Comparison of ENCODE assay signal across 25 cellular contexts in the genomic region with DNA sequence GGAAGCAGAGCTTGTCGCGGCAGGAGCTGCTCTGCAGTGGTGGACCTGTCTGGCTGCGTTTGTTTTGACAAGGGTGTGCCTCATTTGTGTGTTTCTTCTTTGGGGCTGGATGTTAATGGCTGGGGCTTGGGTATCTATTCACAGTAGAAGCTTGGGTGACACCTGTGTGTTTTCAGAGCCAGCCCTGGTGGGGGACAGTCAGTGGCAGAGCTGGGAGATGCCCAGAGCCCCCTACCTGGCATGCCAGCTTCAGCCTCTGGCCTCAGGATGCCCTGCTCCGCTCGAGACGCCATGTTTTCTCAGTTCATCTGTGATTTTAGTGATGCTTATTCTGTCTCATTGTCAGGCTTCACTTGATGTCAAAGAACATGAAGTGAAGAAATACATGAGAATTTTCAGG. TPM values are rescaled to one million over a fixed set of nuclear protein-coding genes. Genes with fewer than 3 reads are reported as not detected.
A peak's percentile ranks its signal among the peaks of the same experiment; 100 is the strongest.
DNase-seq lines count a peak whose midpoint lies in the region; ATAC-seq and TF ChIP-seq lines count a peak whose summit lies in the region.
"Had no signal": no experiment of that assay in that cellular context is flagged by ENCODE, and none has a peak within 500 bp of the region (broad histone marks: within the 10 kb centered on the region; RNA-seq: fewer than 3 reads in every experiment).

No MANE protein-coding gene starts in this region.

- intact Hi-C loops in CD4-positive, alpha-beta T cell (cut with DNase I, micrococcal nuclease), result no loop called here

- peaks cover 5% of the 10 kb centered on the region for H3K9me3 Mint-ChIP-seq in T-helper 2 cell treated with Interferon-gamma antibody and Interleukin-4, amounts not matched to agents 5 μg/mL and 100 μg/mL, for 36 hours
- no peaks in the 10 kb centered on the region for H3K9me3 Mint-ChIP-seq in CD4-positive, alpha-beta T cell
- no peaks in the 10 kb centered on the region for H3K9me3 Mint-ChIP-seq in activated T-helper 17 cell treated with anti-CD3 and anti-CD28 coated beads, Interleukin-2, amount 50 U/mL, for 72 hours
- H3K9me3 Mint-ChIP-seq in endothelial cell (ENCODE audit: unreplicated experiment), result no peaks in the 10 kb centered on the region
- no peaks in the 10 kb centered on the region for H3K9me3 Mint-ChIP-seq in stimulated activated memory B cell treated with anti-CD40 and anti-IgM and Interleukin-4, amounts not matched to agents 10 μg/mL and 1 μg/mL and 100 μg/mL, for 72 hours
- H3K9me3 Mint-ChIP-seq: stimulated activated effector memory CD8-positive, alpha-beta T cell treated with anti-CD3 and anti-CD28 coated beads, Interleukin-12 subunit alpha, Interleukin-12 subunit beta, amount 100 ng/mL, for 72 hours had no signal

- H3K27ac ChIP-seq in CD4-positive, alpha-beta T cell (ENCODE audit: low read depth, low read length), result no peak overlapping the region
- H3K27ac ChIP-seq: 22Rv1, coronary artery, neutrophil, right lobe of liver, SJCRH30 had no signal

- peaks cover 16% of the 10 kb centered on the region for H3K36me3 Mint-ChIP-seq in T-helper 2 cell treated with Interferon-gamma antibody and Interleukin-4, amounts not matched to agents 5 μg/mL and 100 μg/mL, for 36 hours (ENCODE audit: low read depth)
- H3K36me3 Mint-ChIP-seq in CD4-positive, alpha-beta T cell (ENCODE audit: low read depth), result peaks cover 1% of the 10 kb centered on the region
- peaks cover 33% of the 10 kb centered on the region for H3K36me3 Mint-ChIP-seq in activated T-helper 17 cell treated with anti-CD3 and anti-CD28 coated beads, Interleukin-2, amount 50 U/mL, for 72 hours (ENCODE audit: low read depth)
- H3K36me3 Mint-ChIP-seq in endothelial cell (ENCODE audit: low read depth, unreplicated experiment), result peaks cover 20% of the 10 kb centered on the region
- no peaks in the 10 kb centered on the region for H3K36me3 Mint-ChIP-seq in stimulated activated memory B cell treated with anti-CD40 and anti-IgM and Interleukin-4, amounts not matched to agents 10 μg/mL and 1 μg/mL and 100 μg/mL, for 72 hours

- peak overlapping the region; percentile 32 for H3K27ac Mint-ChIP-seq in T-helper 2 cell treated with Interferon-gamma antibody and Interleukin-4, amounts not matched to agents 5 μg/mL and 100 μg/mL, for 36 hours
- peak overlapping the region; percentile 90 for H3K27ac Mint-ChIP-seq in CD4-positive, alpha-beta T cell
- H3K27ac Mint-ChIP-seq in activated T-helper 17 cell treated with anti-CD3 and anti-CD28 coated beads, Interleukin-2, amount 50 U/mL, for 72 hours, result peak overlapping the region; percentile 86
- peak overlapping the region; percentile 78 for H3K27ac Mint-ChIP-seq in endothelial cell (ENCODE audit: unreplicated experiment)
- no peak overlapping the region for H3K27ac Mint-ChIP-seq in stimulated activated memory B cell treated with anti-CD40 and anti-IgM and Interleukin-4, amounts not matched to agents 10 μg/mL and 1 μg/mL and 100 μg/mL, for 72 hours
- H3K27ac Mint-ChIP-seq: GM23338; progenitor cell of endocrine pancreas; stimulated activated effector memory CD8-positive, alpha-beta T cell treated with anti-CD3 and anti-CD28 coated beads, Interleukin-12 subunit alpha, Interleukin-12 subunit beta, amount 100 ng/mL, for 72 hours had no signal

- peaks cover 61% of the 10 kb centered on the region for H3K4me1 Mint-ChIP-seq in T-helper 2 cell treated with Interferon-gamma antibody and Interleukin-4, amounts not matched to agents 5 μg/mL and 100 μg/mL, for 36 hours (ENCODE audit: low read depth)
- H3K4me1 Mint-ChIP-seq in CD4-positive, alpha-beta T cell (ENCODE audit: low read depth), result peaks cover 80% of the 10 kb centered on the region
- H3K4me1 Mint-ChIP-seq in activated T-helper 17 cell treated with anti-CD3 and anti-CD28 coated beads, Interleukin-2, amount 50 U/mL, for 72 hours, result peaks cover 58% of the 10 kb centered on the region
- peaks cover 37% of the 10 kb centered on the region for H3K4me1 Mint-ChIP-seq in endothelial cell (ENCODE audit: unreplicated experiment)
- H3K4me1 Mint-ChIP-seq in stimulated activated memory B cell treated with anti-CD40 and anti-IgM and Interleukin-4, amounts not matched to agents 10 μg/mL and 1 μg/mL and 100 μg/mL, for 72 hours, result peaks cover 15% of the 10 kb centered on the region

- CTCF ChIA-PET in CD4-positive, alpha-beta T cell (lab: Charles Lee), result interaction anchor here (1.8 kb wide), 1 partner anchor 12 kb away, joined by 7 read pairs; no protein-coding TSS in a partner anchor

- no peak for DNase-seq in T-helper 2 cell treated with Interferon-gamma antibody and Interleukin-4, amounts not matched to agents 5 μg/mL and 100 μg/mL, for 36 hours (ENCODE audit: low spot score)
- DNase-seq in T-helper 2 cell, result no peak
- peak in 1 of 10 experiments; percentile 28 for DNase-seq in CD4-positive, alpha-beta T cell
- no peak for DNase-seq in endothelial cell (ENCODE audit: low spot score)
- DNase-seq: activated CD4-positive, CD25-positive, alpha-beta regulatory T cell treated with anti-CD3 and anti-CD28 coated beads, Interleukin-2, amount 50 U/mL, for 72 hours; activated gamma-delta T cell treated with Interleukin-2 at 50 U/mL for 16 hours; EL; Karpas-422; NCI-H1436; NCI-H2081 treated with DMSO at 0.1 percent for 48 hours; NCI-H774; right lobe of liver; SJCRH30; stimulated activated CD4-positive, alpha-beta T cell treated with anti-CD3 and anti-CD28 coated beads, Interleukin-4, amount 100 ng/mL, for 24 hours had no signal

- POLR2A ChIA-PET in CD4-positive, alpha-beta T cell (lab: Charles Lee), result interaction anchor here (1.1 kb wide), 1 partner anchor 95 kb away, joined by 3 read pairs; no protein-coding TSS in a partner anchor

- H3K27me3 Mint-ChIP-seq in T-helper 2 cell treated with Interferon-gamma antibody and Interleukin-4, amounts not matched to agents 5 μg/mL and 100 μg/mL, for 36 hours (ENCODE audit: low read depth), result no peaks in the 10 kb centered on the region
- no peaks in the 10 kb centered on the region for H3K27me3 Mint-ChIP-seq in CD4-positive, alpha-beta T cell
- H3K27me3 Mint-ChIP-seq in activated T-helper 17 cell treated with anti-CD3 and anti-CD28 coated beads, Interleukin-2, amount 50 U/mL, for 72 hours, result no peaks in the 10 kb centered on the region
- H3K27me3 Mint-ChIP-seq in endothelial cell (ENCODE audit: unreplicated experiment), result peaks cover 2% of the 10 kb centered on the region
- H3K27me3 Mint-ChIP-seq in stimulated activated memory B cell treated with anti-CD40 and anti-IgM and Interleukin-4, amounts not matched to agents 10 μg/mL and 1 μg/mL and 100 μg/mL, for 72 hours, result peaks cover 26% of the 10 kb centered on the region
- H3K27me3 Mint-ChIP-seq: progenitor cell of endocrine pancreas had no signal

- no peaks in the 10 kb centered on the region for H3K27me3 ChIP-seq in CD4-positive, alpha-beta T cell (ENCODE audit: control insufficient read depth, insufficient read depth, low read length)
- H3K27me3 ChIP-seq: neutrophil, right lobe of liver, SJCRH30 had no signal

- no peaks in the 10 kb centered on the region for H3K9me3 ChIP-seq in CD4-positive, alpha-beta T cell (ENCODE audit: control insufficient read depth, low read length)
- H3K9me3 ChIP-seq: neutrophil, right lobe of liver, SJCRH30 had no signal

- TF ChIP-seq CTCF in CD4-positive, alpha-beta T cell (IDR thresholded peaks at IDR 0.05), result no peak
- no peak for TF ChIP-seq CTCF in endothelial cell (IDR thresholded peaks at IDR 0.05; ENCODE audit: unreplicated experiment)

- peak overlapping the region; percentile 70 for H3K4me3 Mint-ChIP-seq in T-helper 2 cell treated with Interferon-gamma antibody and Interleukin-4, amounts not matched to agents 5 μg/mL and 100 μg/mL, for 36 hours
- peak overlapping the region; percentile 81 for H3K4me3 Mint-ChIP-seq in CD4-positive, alpha-beta T cell
- H3K4me3 Mint-ChIP-seq in activated T-helper 17 cell treated with anti-CD3 and anti-CD28 coated beads, Interleukin-2, amount 50 U/mL, for 72 hours, result peak overlapping the region; percentile 91
- H3K4me3 Mint-ChIP-seq in endothelial cell (ENCODE audit: unreplicated experiment), result no peak overlapping the region
- no peak overlapping the region for H3K4me3 Mint-ChIP-seq in stimulated activated memory B cell treated with anti-CD40 and anti-IgM and Interleukin-4, amounts not matched to agents 10 μg/mL and 1 μg/mL and 100 μg/mL, for 72 hours
- H3K4me3 Mint-ChIP-seq: GM23338 had no signal

- ATAC-seq in CD4-positive, alpha-beta T cell (ENCODE audit: poor library complexity), result no peak
- ATAC-seq in activated T-helper 17 cell treated with anti-CD3 and anti-CD28 coated beads, Interleukin-2, amount 50 U/mL, for 72 hours (replicated peaks), result no peak
- ATAC-seq in stimulated activated memory B cell treated with anti-CD40 and anti-IgM and Interleukin-4, amounts not matched to agents 10 μg/mL and 1 μg/mL and 100 μg/mL, for 72 hours, result no peak
- no peak for ATAC-seq in HG03342 (IDR thresholded peaks at IDR 0.05; ENCODE audit: unreplicated experiment)
- ATAC-seq in HG03520 (IDR thresholded peaks at IDR 0.05; ENCODE audit: unreplicated experiment), result no peak
- ATAC-seq: GM23338, HepG2, right lobe of liver had no signal

RNA-seq across cellular contexts. Expression of gene LDLRAD4, which starts 59.7 kb away (rescaled TPM):
- 10 to 100 TPM; 51.9 to 52.7 TPM for total RNA-seq in CD4-positive, alpha-beta T cell
- total RNA-seq in activated T-helper 17 cell treated with anti-CD3 and anti-CD28 coated beads, Interleukin-2, amount 50 U/mL, for 72 hours, result 10 to 100 TPM; 52.0 to 54.8 TPM
- 34.1 TPM for total RNA-seq in endothelial cell (ENCODE audit: unreplicated experiment)

Comparison
In these comparisons a context has a peak if more than half of its experiments do, and no peak if none do; other contexts are left out.
1. H3K4me3 Mint-ChIP-seq: peak in T-helper 2 cell treated with Interferon-gamma antibody and Interleukin-4, amounts not matched to agents 5 μg/mL and 100 μg/mL, for 36 hours (single experiment), CD4-positive, alpha-beta T cell (single experiment) and activated T-helper 17 cell treated with anti-CD3 and anti-CD28 coated beads, Interleukin-2, amount 50 U/mL, for 72 hours (single experiment); none in endothelial cell (single experiment) and stimulated activated memory B cell treated with anti-CD40 and anti-IgM and Interleukin-4, amounts not matched to agents 10 μg/mL and 1 μg/mL and 100 μg/mL, for 72 hours (single experiment).